In genomic region chr4:88006956-88007303, GRCh38 we compare ENCODE assay signal across 9 cellular contexts. TPM values are rescaled to one million over a fixed set of nuclear protein-coding genes. Genes with fewer than 3 reads are reported as not detected.
DNase-seq lines count a peak whose midpoint lies in the region; ATAC-seq and TF ChIP-seq lines count a peak whose summit lies in the region.
"Had no signal": no experiment of that assay in that cellular context is flagged by ENCODE, and none has a peak within 500 bp of the region (broad histone marks: within the 10 kb centered on the region; RNA-seq: fewer than 3 reads in every experiment).

No MANE protein-coding gene starts in this region.

- peak overlapping the region; percentile 90 for H3K4me2 ChIP-seq in fibroblast of lung (ENCODE audit: extremely low read depth, insufficient read depth, low read length)

- H3K36me3 Mint-ChIP-seq in progenitor cell of endocrine pancreas (ENCODE audit: insufficient read depth), result peaks cover 2% of the 10 kb centered on the region

- ATAC-seq in RWPE2 (ENCODE audit: low read depth), result no peak
- no peak for ATAC-seq in GM18511 (IDR thresholded peaks at IDR 0.05; ENCODE audit: unreplicated experiment)

- WGBS in adrenal gland, 4 donors, result 61 to 68% (median 67%) methylated on average over 9 to 10 of the region's 10 CpGs

- H3K27ac ChIP-seq in RWPE2 (ENCODE audit: poor library complexity, severe bottlenecking) (no peak overlapping the region), fibroblast of lung (ENCODE audit: insufficient read depth, low read length) (peak overlapping the region; percentile 21), adrenal gland (peak overlapping the region in 2 of 5 donors; percentile 89 to 91)

- H3K4me3 ChIP-seq in RWPE2 (ENCODE audit: severe bottlenecking) (peak overlapping the region; percentile 91), fibroblast of lung (replicated peaks in 1 of 4; ENCODE audit: control extremely low read depth in 1 of 4, insufficient read depth in 1 of 4, low read depth in 3 of 4, low read length in 4 of 4) (peak overlapping the region; percentile 37 to 83 (median 53)), adrenal gland (peak overlapping the region in 2 of 4 donors; percentile 39 to 97)

- H3K9me3 ChIP-seq in RWPE2 (ENCODE audit: severe bottlenecking), result no peaks in the 10 kb centered on the region
- H3K9me3 ChIP-seq in fibroblast of lung (ENCODE audit: control insufficient read depth, insufficient read depth, low read depth, low read length), result no peaks in the 10 kb centered on the region
- H3K9me3 ChIP-seq in adrenal gland (replicated peaks in 1 of 3), result no peaks in the 10 kb centered on the region

- DNase-seq in EL (peak; percentile 54), RWPE2 (ENCODE audit: low spot score) (no peak), fibroblast of lung (ENCODE audit: low read depth in 2 of 2) (no peak), progenitor cell of endocrine pancreas (ENCODE audit: low spot score, unreplicated experiment) (no peak), kidney glomerular epithelial cell (lab: John Stamatoyannopoulos, UW) (no peak), adrenal gland (no peak)
- no peak for DNase-seq in activated CD4-positive, CD25-positive, alpha-beta regulatory T cell (lab: John Stamatoyannopoulos, UW)

- no peak for TF ChIP-seq POLR2A in adrenal gland (IDR thresholded peaks at IDR 0.05)

- peaks cover 19% of the 10 kb centered on the region for H3K4me1 Mint-ChIP-seq in progenitor cell of endocrine pancreas (ENCODE audit: low read depth)

- peak overlapping the region; percentile 51 for H3K9ac ChIP-seq in fibroblast of lung (ENCODE audit: insufficient read depth, low read length)

- H3K79me2 ChIP-seq in fibroblast of lung (ENCODE audit: control insufficient read depth, insufficient read depth, low read length), result peaks cover 40% of the 10 kb centered on the region

- peak overlapping the region; percentile 86 for H3K4me3 Mint-ChIP-seq in progenitor cell of endocrine pancreas (ENCODE audit: low read depth)

- TF ChIP-seq CTCF in RWPE2 (IDR thresholded peaks at IDR 0.05; ENCODE audit: poor library complexity, severe bottlenecking) (no peak), fibroblast of lung (conservative IDR thresholded peaks at IDR 0.05 in 1 of 2, IDR thresholded peaks at IDR 0.05 in 1 of 2; ENCODE audit: low read depth in 1 of 2, low read length in 2 of 2) (no peak), progenitor cell of endocrine pancreas (IDR thresholded peaks at IDR 0.05; ENCODE audit: unreplicated experiment) (no peak), adrenal gland (IDR thresholded peaks at IDR 0.05) (no peak)

- peaks cover 2% of the 10 kb centered on the region for H4K20me1 ChIP-seq in fibroblast of lung (ENCODE audit: control insufficient read depth, extremely low read depth, insufficient read depth, low read length)

- peak overlapping the region; percentile 32 for H3K27ac Mint-ChIP-seq in progenitor cell of endocrine pancreas

- H2AFZ ChIP-seq in fibroblast of lung (ENCODE audit: low read length), result peak overlapping the region; percentile 86

- H3K9me3 Mint-ChIP-seq in progenitor cell of endocrine pancreas (ENCODE audit: low read depth), result no peaks in the 10 kb centered on the region

- H3K27me3 Mint-ChIP-seq in progenitor cell of endocrine pancreas, result peaks cover 36% of the 10 kb centered on the region

- no peaks in the 10 kb centered on the region for H3K27me3 ChIP-seq in RWPE2 (ENCODE audit: insufficient read depth, poor library complexity, severe bottlenecking)
- no peaks in the 10 kb centered on the region for H3K27me3 ChIP-seq in fibroblast of lung (ENCODE audit: control insufficient read depth, insufficient read depth, low read length)
- no peaks in the 10 kb centered on the region for H3K27me3 ChIP-seq in adrenal gland

- peaks cover 22% of the 10 kb centered on the region for H3K4me1 ChIP-seq in RWPE2 (ENCODE audit: insufficient read depth, poor library complexity, severe bottlenecking)
- peaks cover 6% of the 10 kb centered on the region for H3K4me1 ChIP-seq in fibroblast of lung (ENCODE audit: control insufficient read depth, extremely low read depth, insufficient read depth, low read length)
- peaks cover 13 to 39% of the 10 kb centered on the region in 2 donors for H3K4me1 ChIP-seq in adrenal gland (replicated peaks in 1 of 2)

- H3K36me3 ChIP-seq in RWPE2 (ENCODE audit: low read depth) (0 out of 2 replicates have a peak, but pooled peaks cover 4% of the 10 kb centered on the region), fibroblast of lung (ENCODE audit: control insufficient read depth, insufficient read depth, low read length) (no peaks in the 10 kb centered on the region), adrenal gland (replicated peaks in 1 of 2) (no peaks in the 10 kb centered on the region)

- intact Hi-C loops in adrenal gland (cut with DNase I), result no loop called here

RNA-seq across cellular contexts. Expression of gene PKD2, which starts 0.5 kb away (rescaled TPM):
- total RNA-seq in fibroblast of lung (101 and 109 TPM in 2 replicates), progenitor cell of endocrine pancreas (40.3 and 41.1 TPM in 2 replicates), adrenal gland (10 to 100 TPM; 24.1 to 74.1 (median 45.8) TPM)
- polyA plus RNA-seq in fibroblast of lung (61.5 and 158 TPM in 2 replicates), adrenal gland (10 to 100 TPM; 19.2 to 29.9 (median 23.8) TPM)
- polyA plus RNA-seq in fibroblast of lung (2012), result 50.8 and 119 TPM in 2 replicates
- polyA minus RNA-seq in fibroblast of lung (ENCODE audit: low replicate concordance), result 30.5 and 43.4 TPM in 2 replicates

RNA-seq across cellular contexts. Expression of gene SPP1, which starts 31.4 kb away (rescaled TPM):
- total RNA-seq in fibroblast of lung (0.17 and 0.26 TPM in 2 replicates), progenitor cell of endocrine pancreas (3.7 and 11.1 TPM in 2 replicates), adrenal gland (10 to 100 TPM; 10.8 to 89.6 (median 39.3) TPM)
- polyA plus RNA-seq in fibroblast of lung (0.59 and 1.5 TPM in 2 replicates), adrenal gland (100 to 1,000 TPM in 1 of 3 donors, 10 to 100 TPM in 1, 1 to 10 TPM in 1; 5.2 to 166 (median 51.6) TPM)
- polyA plus RNA-seq in fibroblast of lung (2012), result 0.45 and 1.1 TPM in 2 replicates
- 2.0 TPM in 1 of 2 replicates, not detected in the other for polyA minus RNA-seq in fibroblast of lung (ENCODE audit: low replicate concordance)
- total RNA-seq: dermis microvascular lymphatic vessel endothelial cell had no signal
